In the genomic region with DNA sequence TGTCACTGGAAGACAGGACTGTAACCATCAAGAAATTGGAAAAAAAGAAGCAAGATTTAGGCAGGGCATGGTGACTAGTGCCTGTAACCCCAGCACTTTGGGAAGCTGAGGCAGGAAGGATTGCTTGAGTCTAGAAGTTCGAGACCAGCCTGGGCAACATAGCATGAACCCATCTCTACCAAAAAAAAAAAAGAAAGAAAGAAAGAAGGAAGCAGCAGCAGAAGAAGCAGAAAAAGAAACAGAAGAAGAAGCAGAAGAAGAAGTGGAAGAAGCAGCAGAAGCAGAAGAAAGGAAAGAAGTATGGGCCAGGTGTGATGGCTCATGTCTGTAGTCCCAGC, we compare ENCODE assay signal across 12 cellular contexts. TPM values are rescaled to one million over a fixed set of nuclear protein-coding genes. Genes with fewer than 3 reads are reported as not detected.
DNase-seq lines count a peak whose midpoint lies in the region; ATAC-seq and TF ChIP-seq lines count a peak whose summit lies in the region.
"Had no signal": no experiment of that assay in that cellular context is flagged by ENCODE, and none has a peak within 500 bp of the region (broad histone marks: within the 10 kb centered on the region; RNA-seq: fewer than 3 reads in every experiment).

No MANE protein-coding gene starts in this region.

- peaks cover 36% of the 10 kb centered on the region for H3K4me1 Mint-ChIP-seq in activated CD4-positive, alpha-beta T cell treated with anti-CD3 and anti-CD28 coated beads for 36 hours
- H3K4me1 Mint-ChIP-seq in stimulated activated naive CD8-positive, alpha-beta T cell treated with anti-CD3 and anti-CD28 coated beads, Interleukin-15, amount 100 ng/mL, for 72 hours = peaks cover 51% of the 10 kb centered on the region

- H3K9ac ChIP-seq in SU-DHL-6 (ENCODE audit: low read length) = peak overlapping the region; percentile 5; the same call in 1 of the 2 replicates

- CTCF ChIA-PET in activated CD4-positive, alpha-beta T cell treated with anti-CD3 and anti-CD28 coated beads for 36 hours (lab: Charles Lee) = interaction anchor here (0.7 to 1.9 kb wide), 7 partner anchors 9 to 234 kb away, joined by 3 to 9 read pairs (median 5); partner anchors contain the start of gene MAPK1IP1L

- no peak for DNase-seq in activated CD4-positive, alpha-beta T cell treated with anti-CD3 and anti-CD28 coated beads for 36 hours
- DNase-seq in activated CD4-positive, alpha-beta T cell treated with anti-CD3 and anti-CD28 coated beads, Interleukin-2, amount 50 U/mL, for 4 hours = no peak
- no peak for DNase-seq in stimulated activated naive CD8-positive, alpha-beta T cell treated with anti-CD3 and anti-CD28 coated beads, Interleukin-15, amount 100 ng/mL, for 72 hours
- no peak for DNase-seq in COR-L47 (lab: John Stamatoyannopoulos, UW)
- DNase-seq: NCI-H1105, NCI-H82 had no signal

- H3K79me2 ChIP-seq in SU-DHL-6 (ENCODE audit: insufficient read depth, low read length) = no peaks in the 10 kb centered on the region

- POLR2A ChIA-PET in activated CD4-positive, alpha-beta T cell treated with anti-CD3 and anti-CD28 coated beads for 36 hours (lab: Charles Lee) = interaction anchor here (0.7 to 1.5 kb wide), 4 partner anchors 9 to 256 kb away, joined by 3 to 5 read pairs (median 3); no protein-coding TSS in a partner anchor

- H3K4me3 Mint-ChIP-seq in activated CD4-positive, alpha-beta T cell treated with anti-CD3 and anti-CD28 coated beads for 36 hours = no peak overlapping the region
- H3K4me3 Mint-ChIP-seq in stimulated activated naive CD8-positive, alpha-beta T cell treated with anti-CD3 and anti-CD28 coated beads, Interleukin-15, amount 100 ng/mL, for 72 hours = peak overlapping the region; percentile 16 to 38

- peak overlapping the region; percentile 71 for H2AFZ ChIP-seq in SU-DHL-6 (ENCODE audit: low read depth, low read length, severe bottlenecking)

- H3K4me1 ChIP-seq in esophagus (ENCODE audit: control insufficient read depth in 2 of 2, insufficient read depth in 2 of 2, low read length in 1 of 2) = peaks cover 0 to 2% of the 10 kb centered on the region in 2 donors

- peak overlapping the region; percentile 81 for H3K27ac Mint-ChIP-seq in activated CD4-positive, alpha-beta T cell treated with anti-CD3 and anti-CD28 coated beads for 36 hours
- peak overlapping the region; percentile 2 to 74 for H3K27ac Mint-ChIP-seq in stimulated activated naive CD8-positive, alpha-beta T cell treated with anti-CD3 and anti-CD28 coated beads, Interleukin-15, amount 100 ng/mL, for 72 hours
- H3K27ac Mint-ChIP-seq: progenitor cell of endocrine pancreas had no signal

- intact Hi-C loops in activated CD4-positive, alpha-beta T cell treated with anti-CD3 and anti-CD28 coated beads for 36 hours (cut with DNase I, micrococcal nuclease) = loop anchor here in 1 of 2 experiments (1.0 to 10.0 kb wide), 3 partner anchors 47 to 334 kb away; partner anchors contain the start of gene MAPK1IP1L

- H3K36me3 ChIP-seq in SU-DHL-6 (ENCODE audit: low read length) = no peaks in the 10 kb centered on the region
- H3K36me3 ChIP-seq in esophagus (ENCODE audit: control insufficient read depth in 2 of 2, insufficient read depth in 2 of 2, low read length in 1 of 2) = no peaks in the 10 kb centered on the region

- H3K27ac ChIP-seq in SU-DHL-6 (ENCODE audit: low read depth, low read length) (peak overlapping the region; percentile 47), esophagus (ENCODE audit: low read depth in 2 of 2, low read length in 1 of 2) (peak overlapping the region; percentile 67 to 82)
- H3K27ac ChIP-seq: HL-60 had no signal

- H3K36me3 Mint-ChIP-seq in activated CD4-positive, alpha-beta T cell treated with anti-CD3 and anti-CD28 coated beads for 36 hours (ENCODE audit: low read depth) = no peaks in the 10 kb centered on the region

- H3F3A ChIP-seq in SU-DHL-6 (ENCODE audit: insufficient read depth) = peaks cover 37% of the 10 kb centered on the region

- 79 to 94% methylated on average over 1 of the region's 1 CpG for WGBS in esophagus, 2 donors

- H3K9me2 ChIP-seq in SU-DHL-6 (replicated peaks; ENCODE audit: insufficient read depth, low read length) = no peaks in the 10 kb centered on the region

- no peaks in the 10 kb centered on the region for H4K20me1 ChIP-seq in SU-DHL-6 (ENCODE audit: low read depth, low read length)

- ATAC-seq in activated CD4-positive, alpha-beta T cell treated with anti-CD3 and anti-CD28 coated beads for 36 hours = no peak
- ATAC-seq in stimulated activated naive CD8-positive, alpha-beta T cell treated with anti-CD3 and anti-CD28 coated beads, Interleukin-15, amount 100 ng/mL, for 72 hours = no peak
- no peak for ATAC-seq in HG02759 (IDR thresholded peaks at IDR 0.05; ENCODE audit: unreplicated experiment)
- ATAC-seq in HG03460 (IDR thresholded peaks at IDR 0.05; ENCODE audit: unreplicated experiment) = no peak

- H3K4me2 ChIP-seq in SU-DHL-6 (ENCODE audit: low read depth, low read length, poor library complexity, severe bottlenecking) = peak overlapping the region; percentile 26

- no peak for TF ChIP-seq CTCF in SU-DHL-6 (IDR thresholded peaks at IDR 0.05; ENCODE audit: insufficient read depth, low read length, poor library complexity, severe bottlenecking)

- no peaks in the 10 kb centered on the region for H3K9me3 ChIP-seq in SU-DHL-6 (ENCODE audit: insufficient read depth, low read length)
- no peaks in the 10 kb centered on the region for H3K9me3 ChIP-seq in esophagus (ENCODE audit: control insufficient read depth in 2 of 2, insufficient read depth in 1 of 2, low read depth in 1 of 2, low read length in 1 of 2)

- no peak overlapping the region for H3K4me3 ChIP-seq in SU-DHL-6 (ENCODE audit: insufficient read depth, low read length, poor library complexity, severe bottlenecking)
- no peak overlapping the region for H3K4me3 ChIP-seq in esophagus (ENCODE audit: low read depth in 1 of 2, low read length in 2 of 2)

- no peaks in the 10 kb centered on the region for H3K9me3 Mint-ChIP-seq in activated CD4-positive, alpha-beta T cell treated with anti-CD3 and anti-CD28 coated beads for 36 hours (ENCODE audit: low read depth)
- H3K9me3 Mint-ChIP-seq in stimulated activated naive CD8-positive, alpha-beta T cell treated with anti-CD3 and anti-CD28 coated beads, Interleukin-15, amount 100 ng/mL, for 72 hours = no peaks in the 10 kb centered on the region

- no peaks in the 10 kb centered on the region for H3K27me3 Mint-ChIP-seq in activated CD4-positive, alpha-beta T cell treated with anti-CD3 and anti-CD28 coated beads for 36 hours
- H3K27me3 Mint-ChIP-seq in stimulated activated naive CD8-positive, alpha-beta T cell treated with anti-CD3 and anti-CD28 coated beads, Interleukin-15, amount 100 ng/mL, for 72 hours = no peaks in the 10 kb centered on the region
- H3K27me3 Mint-ChIP-seq: progenitor cell of endocrine pancreas had no signal

- H3K27me3 ChIP-seq in SU-DHL-6 (ENCODE audit: low read length) (no peaks in the 10 kb centered on the region), esophagus (ENCODE audit: control insufficient read depth in 1 of 2, insufficient read depth in 2 of 2, low read length in 2 of 2) (no peaks in the 10 kb centered on the region)

RNA-seq across cellular contexts. Expression of gene LGALS3, which starts 30.5 kb away (rescaled TPM):
- total RNA-seq in activated CD4-positive, alpha-beta T cell treated with anti-CD3 and anti-CD28 coated beads for 36 hours = 1 to 10 TPM; 6.5 to 7.8 TPM
- polyA plus RNA-seq in esophagus = 100 to 1,000 TPM; 412 to 630 TPM

RNA-seq across cellular contexts. Expression of gene MAPK1IP1L, which starts 47.1 kb away (rescaled TPM):
- total RNA-seq in activated CD4-positive, alpha-beta T cell treated with anti-CD3 and anti-CD28 coated beads for 36 hours = 100 to 1,000 TPM in 1 of 2 experiments, 10 to 100 TPM in 1; 98.6 to 180 TPM
- polyA plus RNA-seq in esophagus = 10 to 100 TPM; 25.4 to 35.8 TPM
